In the genomic region with DNA sequence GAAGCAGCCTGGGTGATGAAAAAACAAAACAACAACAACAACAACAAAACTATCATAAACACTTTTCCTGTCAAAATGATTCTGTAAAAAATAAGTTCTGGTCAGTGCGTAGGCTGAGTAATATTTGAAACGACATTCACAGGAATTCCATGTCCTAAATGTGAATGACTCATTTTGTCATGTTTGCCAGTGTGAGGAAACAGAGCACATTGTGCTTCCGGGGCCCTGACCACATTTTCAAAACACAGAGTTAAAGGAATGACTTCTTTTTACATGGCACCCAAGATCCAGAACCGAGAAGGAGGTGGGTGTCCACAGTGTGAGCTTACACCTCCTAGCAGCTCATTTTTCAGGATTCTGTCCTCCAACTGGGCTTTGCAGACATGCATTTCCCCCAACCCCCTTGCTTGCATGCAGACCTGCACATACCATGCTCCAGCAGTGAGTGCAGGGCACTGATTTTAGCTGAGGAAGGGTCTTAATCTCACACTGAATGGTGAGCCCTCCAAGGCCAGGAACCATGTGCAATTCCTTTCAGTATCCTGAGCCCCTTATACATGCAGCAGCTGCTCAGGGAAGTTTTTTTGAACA, we compare ENCODE assay signal across 15 cellular contexts. TPM values are rescaled to one million over a fixed set of nuclear protein-coding genes. Genes with fewer than 3 reads are reported as not detected.
DNase-seq lines count a peak whose midpoint lies in the region; ATAC-seq and TF ChIP-seq lines count a peak whose summit lies in the region.
"Had no signal": no experiment of that assay in that cellular context is flagged by ENCODE, and none has a peak within 500 bp of the region (broad histone marks: within the 10 kb centered on the region; RNA-seq: fewer than 3 reads in every experiment).

No MANE protein-coding gene starts in this region.

- H3K4me3 ChIP-seq in right atrium auricular region = no peak overlapping the region
- H3K4me3 ChIP-seq in cardiac fibroblast (replicated peaks in 1 of 2; ENCODE audit: low read depth in 2 of 2, low read length in 2 of 2) = no peak overlapping the region
- H3K4me3 ChIP-seq in right lobe of liver = no peak overlapping the region
- H3K4me3 ChIP-seq: stomach had no signal

- H3K27ac ChIP-seq in right atrium auricular region (peak overlapping the region in 1 of 2 donors; percentile 16), right lobe of liver (no peak overlapping the region)

- peak; percentile 27 for TF ChIP-seq POLR2A in right lobe of liver (IDR thresholded peaks at IDR 0.05)

- no peaks in the 10 kb centered on the region for H3K9me3 ChIP-seq in right atrium auricular region
- no peaks in the 10 kb centered on the region for H3K9me3 ChIP-seq in right lobe of liver
- H3K9me3 ChIP-seq: stomach had no signal

- H3K4me1 ChIP-seq in right atrium auricular region (no peaks in the 10 kb centered on the region), right lobe of liver (peaks cover 0 to 34% (median 5%) of the 10 kb centered on the region in 4 donors)

- DNase-seq in Right ventricle myocardium inferior (ENCODE audit: missing footprints) (no peak), right atrium auricular region (ENCODE audit: low spot score) (no peak), cardiac fibroblast (ENCODE audit: low read depth in 2 of 2) (peak; percentile 55 to 82), right lobe of liver (no peak), ureter (ENCODE audit: low spot score) (peak; percentile 35), NAMALWA (ENCODE audit: low spot score) (no peak), HPDE6-E6E7 (ENCODE audit: extremely low spot score) (no peak), NCI-H524 treated with DMSO at 0.1 percent for 48 hours (lab: John Stamatoyannopoulos, UW) (no peak)
- DNase-seq: activated T-cell treated with anti-CD3 and anti-CD28 coated beads, Interleukin-2, amount 50 U/mL, for 48 hours; central memory CD4-positive, alpha-beta T cell; NCI-H146; nephron progenitor cell; stimulated activated CD4-positive, alpha-beta T cell treated with anti-CD3 and anti-CD28 coated beads, Interleukin-1b, Interleukin-23, amount 100 ng/mL, for 48 hours; stomach had no signal

- 30% methylated on average over 4 of the region's 4 CpGs for WGBS in right lobe of liver (ENCODE audit: insufficient coverage, low coverage, low lambda C conversion rate, missing lambda C conversion rate)

- ATAC-seq in Right ventricle myocardium inferior (peak; percentile 26), right lobe of liver (peak in 2 of 4 donors; percentile 32 to 56)

- H3K36me3 ChIP-seq in right atrium auricular region = no peaks in the 10 kb centered on the region
- H3K36me3 ChIP-seq in right lobe of liver = no peaks in the 10 kb centered on the region
- H3K36me3 ChIP-seq: stomach had no signal

- intact Hi-C loops in Right ventricle myocardium inferior (cut with DNase I) = no loop called here
- intact Hi-C loops in right lobe of liver (cut with DNase I) = no loop called here

- no peak for TF ChIP-seq CTCF in right atrium auricular region (IDR thresholded peaks at IDR 0.05)
- no peak for TF ChIP-seq CTCF in cardiac fibroblast (IDR thresholded peaks at IDR 0.05; ENCODE audit: low read depth, low read length)
- no peak for TF ChIP-seq CTCF in right lobe of liver (IDR thresholded peaks at IDR 0.05)

- no peaks in the 10 kb centered on the region for H3K27me3 ChIP-seq in right atrium auricular region
- no peaks in the 10 kb centered on the region for H3K27me3 ChIP-seq in right lobe of liver

RNA-seq across cellular contexts. Expression of a gene that starts 3.0 kb away (rescaled TPM):
- not detected for total RNA-seq in Right ventricle myocardium inferior
- total RNA-seq in right atrium auricular region = not detected
- total RNA-seq in right lobe of liver = 10 to 100 TPM in 5 of 6 experiments, 1 to 10 TPM in 1; 9.6 to 28.5 (median 18.1) TPM
- not detected for total RNA-seq in ureter
- total RNA-seq: H7 had no signal

RNA-seq across cellular contexts. Expression of a gene that starts 17.2 kb away (rescaled TPM):
- 17.4 TPM for total RNA-seq in Right ventricle myocardium inferior
- 10 to 100 TPM; 11.3 to 23.5 TPM for total RNA-seq in right atrium auricular region
- 1 to 10 TPM; 2.3 to 9.2 (median 2.7) TPM for total RNA-seq in right lobe of liver
- total RNA-seq in ureter = 33.0 TPM

Comparison
In these comparisons a context has a peak if more than half of its experiments do, and no peak if none do; other contexts are left out.
1. DNase-seq: peak in cardiac fibroblast (2 of 2) and ureter (single experiment); none in Right ventricle myocardium inferior (single experiment), right atrium auricular region (single experiment), right lobe of liver (0 of 3), NAMALWA (single experiment), HPDE6-E6E7 (single experiment) and NCI-H524 treated with DMSO at 0.1 percent for 48 hours (single experiment).